In genomic region chr17:82105882-82106696, GRCh38 we compare ENCODE assay signal across 1 cellular context.
TF ChIP-seq lines count a peak whose summit lies in the region.

No MANE protein-coding gene starts in this region.

TF ChIP-seq in HepG2, 621 proteins besides CTCF, POLR2A, EP300 and RAD21 (continued from another document and continues in another):
- no peak for TF ChIP-seq ZBTB3 (CRISPR knock-in tag; IDR thresholded peaks at IDR 0.05; ENCODE audit: borderline replicate concordance, low read depth)
- TF ChIP-seq THAP11 (CRISPR knock-in tag; IDR thresholded peaks at IDR 0.05), result peak; percentile 87
- peak; percentile 95 for TF ChIP-seq TSC22D2 (CRISPR knock-in tag; IDR thresholded peaks at IDR 0.05; ENCODE audit: borderline replicate concordance)
- TF ChIP-seq UBTF (CRISPR knock-in tag; IDR thresholded peaks at IDR 0.05), result peak; percentile 97
- peak; percentile 20 for TF ChIP-seq ZNF407 (CRISPR knock-in tag; IDR thresholded peaks at IDR 0.05; ENCODE audit: not compliant biosample characterization)
- peak; percentile 61; the same call in 1 of the 2 replicates for TF ChIP-seq MED13 (CRISPR knock-in tag; IDR thresholded peaks at IDR 0.05)
- peak; percentile 78 for TF ChIP-seq NFKBIZ (CRISPR knock-in tag; IDR thresholded peaks at IDR 0.05)
- peak; percentile 42; the same call in 1 of the 2 replicates for TF ChIP-seq GLMP (CRISPR knock-in tag; IDR thresholded peaks at IDR 0.05; ENCODE audit: borderline replicate concordance)
- peak; percentile 45 for TF ChIP-seq TEAD3 (CRISPR knock-in tag; optimal IDR thresholded peaks at IDR 0.05; ENCODE audit: borderline replicate concordance)
- TF ChIP-seq ZNF496 (CRISPR knock-in tag; IDR thresholded peaks at IDR 0.05; ENCODE audit: insufficient replicate concordance), result no peak
- TF ChIP-seq IKZF4 (CRISPR knock-in tag; IDR thresholded peaks at IDR 0.05; ENCODE audit: borderline replicate concordance, low read depth, not compliant biosample characterization), result peak; percentile 82
- TF ChIP-seq ZNF501 (CRISPR knock-in tag; IDR thresholded peaks at IDR 0.05), result peak; percentile 90
- peak; percentile 85 for TF ChIP-seq ZNF205 (CRISPR knock-in tag; IDR thresholded peaks at IDR 0.05)
- no peak; the same call in 1 of the 2 replicates for TF ChIP-seq MNT (IDR thresholded peaks at IDR 0.05)
- TF ChIP-seq ZNF703 (CRISPR knock-in tag; IDR thresholded peaks at IDR 0.05; ENCODE audit: borderline replicate concordance), result no peak
- TF ChIP-seq ZNF333 (CRISPR knock-in tag; IDR thresholded peaks at IDR 0.05; ENCODE audit: borderline replicate concordance), result peak; percentile 4; the same call in 1 of the 2 replicates
- TF ChIP-seq RARG (CRISPR knock-in tag; IDR thresholded peaks at IDR 0.05; ENCODE audit: low read depth), result no peak
- TF ChIP-seq LRRFIP1 (CRISPR knock-in tag; conservative IDR thresholded peaks at IDR 0.05), result no peak
- no peak; the same call in none of the 2 replicates for TF ChIP-seq GPN1 (CRISPR knock-in tag; IDR thresholded peaks at IDR 0.05; ENCODE audit: borderline replicate concordance)
- peak; percentile 59; the same call in 1 of the 2 replicates for TF ChIP-seq SMC3 (IDR thresholded peaks at IDR 0.05; ENCODE audit: low read length)
- peak; percentile 43; the same call in 1 of the 2 replicates for TF ChIP-seq SSRP1 (CRISPR knock-in tag; IDR thresholded peaks at IDR 0.05)
- TF ChIP-seq GFI1 (CRISPR knock-in tag; IDR thresholded peaks at IDR 0.05; ENCODE audit: borderline replicate concordance), result no peak
- peak; percentile 65 for TF ChIP-seq ZMYM4 (CRISPR knock-in tag; IDR thresholded peaks at IDR 0.05)
- no peak for TF ChIP-seq CHD4 (IDR thresholded peaks at IDR 0.05; ENCODE audit: borderline replicate concordance, low read length)
- no peak for TF ChIP-seq PBX3 (CRISPR knock-in tag; IDR thresholded peaks at IDR 0.05; ENCODE audit: borderline replicate concordance)
- no peak; the same call in 1 of the 2 replicates for TF ChIP-seq ATF5 (CRISPR knock-in tag; IDR thresholded peaks at IDR 0.05; ENCODE audit: low read depth)
- TF ChIP-seq TBP (CRISPR knock-in tag; IDR thresholded peaks at IDR 0.05), result no peak
- TF ChIP-seq ZNF704 (CRISPR knock-in tag; IDR thresholded peaks at IDR 0.05; ENCODE audit: borderline replicate concordance), result no peak; the same call in 1 of the 2 replicates
- peak; percentile 75 for TF ChIP-seq ZNF552 (CRISPR knock-in tag; IDR thresholded peaks at IDR 0.05; ENCODE audit: borderline replicate concordance)
- peak; percentile 58; the same call in 1 of the 2 replicates for TF ChIP-seq HMG20A (CRISPR knock-in tag; IDR thresholded peaks at IDR 0.05; ENCODE audit: borderline replicate concordance)
- TF ChIP-seq POGZ (CRISPR knock-in tag; IDR thresholded peaks at IDR 0.05), result peak; percentile 22; the same call in 1 of the 2 replicates
- peak; percentile 82; the same call in 1 of the 2 replicates for TF ChIP-seq HNF1B (CRISPR knock-in tag; IDR thresholded peaks at IDR 0.05)
- 0 out of 2 replicates have a peak, but pooled peaks have one; percentile 32 for TF ChIP-seq ZNF235 (CRISPR knock-in tag; IDR thresholded peaks at IDR 0.05; ENCODE audit: borderline replicate concordance)
- no peak for TF ChIP-seq ZFP62 (CRISPR knock-in tag; IDR thresholded peaks at IDR 0.05)
- TF ChIP-seq ELF4 (CRISPR knock-in tag; IDR thresholded peaks at IDR 0.05; ENCODE audit: borderline replicate concordance), result no peak; the same call in 1 of the 2 replicates
- no peak; the same call in 1 of the 2 replicates for TF ChIP-seq ZNF383 (CRISPR knock-in tag; IDR thresholded peaks at IDR 0.05; ENCODE audit: borderline replicate concordance)
- TF ChIP-seq ZNF619 (CRISPR knock-in tag; IDR thresholded peaks at IDR 0.05), result peak; percentile 70; the same call in 1 of the 2 replicates
- peak; percentile 98 for TF ChIP-seq XRCC5 (optimal IDR thresholded peaks at IDR 0.05; ENCODE audit: low read length)
- no peak for TF ChIP-seq TAF15 (IDR thresholded peaks at IDR 0.05; ENCODE audit: low read depth, low read length, poor library complexity, severe bottlenecking)
- TF ChIP-seq NR3C1 (CRISPR knock-in tag; IDR thresholded peaks at IDR 0.05), result no peak
